8 cellular contexts compared by ENCODE assay signal in genomic region chr20:48307277-48307676, GRCh38.
"Had no signal": no experiment of that assay in that cellular context is flagged by ENCODE, and none has a peak within 500 bp of the region (broad histone marks: within the 10 kb centered on the region; RNA-seq: fewer than 3 reads in every experiment).

No MANE protein-coding gene starts in this region.

- H3K4me3 ChIP-seq: GM12878 had no signal

- FAIRE-seq: G401.6, GM12878, GM12891, GM12892, GM18507, GM19239 had no signal

- DNase-seq: GDM1, GF-D8 had no signal

- ATAC-seq: GM12878 had no signal
